In genomic region chr5:108975697-108976096, GRCh38 we compare ENCODE assay signal across 8 cellular contexts.
"Had no signal": no experiment of that assay in that cellular context is flagged by ENCODE, and none has a peak within 500 bp of the region (broad histone marks: within the 10 kb centered on the region; RNA-seq: fewer than 3 reads in every experiment).

No MANE protein-coding gene starts in this region.

- H3K4me3 ChIP-seq: GM12878 had no signal

- FAIRE-seq: G401.6, GM12878, GM12891, GM12892, GM18507, GM19239 had no signal

- ATAC-seq: GM12878 had no signal

- DNase-seq: GDM1, GF-D8 had no signal
